Comparison of ENCODE assay signal across 1 cellular context in genomic region chr4:106486533-106486932, GRCh38.
TF ChIP-seq lines count a peak whose summit lies in the region.

No MANE protein-coding gene starts in this region.

TF ChIP-seq in H1, 55 proteins besides CTCF, POLR2A, EP300 and RAD21:
- no peak for TF ChIP-seq JUND (IDR thresholded peaks at IDR 0.05; ENCODE audit: low read length)
- TF ChIP-seq POLR2AphosphoS5 (IDR thresholded peaks at IDR 0.05; ENCODE audit: low read depth, low read length): no peak
- TF ChIP-seq, protein P1, sequence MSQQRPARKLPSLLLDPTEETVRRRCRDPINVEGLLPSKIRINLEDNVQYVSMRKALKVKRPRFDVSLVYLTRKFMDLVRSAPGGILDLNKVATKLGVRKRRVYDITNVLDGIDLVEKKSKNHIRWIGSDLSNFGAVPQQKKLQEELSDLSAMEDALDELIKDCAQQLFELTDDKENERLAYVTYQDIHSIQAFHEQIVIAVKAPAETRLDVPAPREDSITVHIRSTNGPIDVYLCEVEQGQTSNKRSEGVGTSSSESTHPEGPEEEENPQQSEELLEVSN (IDR thresholded peaks at IDR 0.05): no peak
- no peak for TF ChIP-seq TCF12 (IDR thresholded peaks at IDR 0.05; ENCODE audit: low read depth, low read length)
- no peak for TF ChIP-seq CREB1 (IDR thresholded peaks at IDR 0.05)
- no peak for TF ChIP-seq CBX8 (IDR thresholded peaks at IDR 0.05; ENCODE audit: borderline replicate concordance, low read depth, low read length)
- TF ChIP-seq RFX5 (IDR thresholded peaks at IDR 0.05; ENCODE audit: borderline replicate concordance, low read depth, low read length): no peak
- no peak for TF ChIP-seq CHD1 (IDR thresholded peaks at IDR 0.05; ENCODE audit: low read depth, low read length)
- no peak for TF ChIP-seq RNF2 (IDR thresholded peaks at IDR 0.05; ENCODE audit: borderline replicate concordance, low read depth, low read length, missing control alignments, poor library complexity, severe bottlenecking)
TF ChIP-seq in H1: peak in this region for 0.
